21 cellular contexts compared by ENCODE assay signal in the genomic region with DNA sequence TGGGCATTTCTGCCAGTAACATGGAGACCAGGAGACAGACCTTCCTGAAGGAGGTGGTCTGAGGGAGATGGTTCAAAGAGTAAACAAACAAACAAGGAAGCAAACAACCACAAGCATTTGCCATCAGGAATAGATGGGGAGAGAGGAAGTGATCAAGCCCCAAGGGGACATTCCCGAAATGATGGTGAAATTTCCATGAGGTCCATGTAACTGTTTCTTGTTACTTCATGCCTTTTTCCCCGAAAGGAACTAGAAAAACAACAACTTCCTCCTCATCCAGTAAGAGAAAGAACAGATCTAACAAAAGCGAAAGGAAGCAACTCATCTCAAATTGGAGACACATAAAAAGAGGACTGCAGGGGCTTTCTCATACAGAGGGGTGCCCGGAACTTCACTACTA.
"Had no signal": no experiment of that assay in that cellular context is flagged by ENCODE, and none has a peak within 500 bp of the region (broad histone marks: within the 10 kb centered on the region; RNA-seq: fewer than 3 reads in every experiment).

No MANE protein-coding gene starts in this region.

- H3K27me3 ChIP-seq: ascending aorta, breast epithelium, esophagus squamous epithelium, left lung, neural progenitor cell, pancreas, tibial artery had no signal

- ATAC-seq: activated CD8-positive, alpha-beta memory T cell treated with anti-CD3 and anti-CD28 coated beads, Interleukin-2, amount 10 ng/mL, durations not matched to agents 7 days and 5 days; activated T-helper 17 cell treated with anti-CD3 and anti-CD28 coated beads, Interleukin-2, amount 50 U/mL, for 72 hours; left lung; pancreas had no signal

- H2AFZ ChIP-seq: neural progenitor cell had no signal

- H3K36me3 Mint-ChIP-seq: activated CD8-positive, alpha-beta memory T cell treated with anti-CD3 and anti-CD28 coated beads, Interleukin-2, amount 10 ng/mL, durations not matched to agents 7 days and 5 days; neural progenitor cell had no signal

- H3K4me3 ChIP-seq: ascending aorta, breast epithelium, esophagus squamous epithelium, left lung, neural progenitor cell, pancreas, SK-N-MC, tibial artery had no signal

- H3K9me3 ChIP-seq: ascending aorta, breast epithelium, esophagus squamous epithelium, left lung, pancreas, tibial artery had no signal

- H3K27ac Mint-ChIP-seq: activated CD8-positive, alpha-beta memory T cell treated with anti-CD3 and anti-CD28 coated beads, Interleukin-2, amount 10 ng/mL, durations not matched to agents 7 days and 5 days; activated T-helper 17 cell treated with anti-CD3 and anti-CD28 coated beads, Interleukin-2, amount 50 U/mL, for 72 hours; neural progenitor cell had no signal

- H3K4me1 ChIP-seq: breast epithelium, esophagus squamous epithelium, left lung, neural progenitor cell, pancreas had no signal

- H3K36me3 ChIP-seq: ascending aorta, breast epithelium, esophagus squamous epithelium, left lung, neural progenitor cell, pancreas, tibial artery, WERI-Rb-1 had no signal

- H3K27ac ChIP-seq: ascending aorta, esophagus squamous epithelium, left lung, neural progenitor cell, pancreas, SK-N-MC, tibial artery, WERI-Rb-1 had no signal

- H3K4me2 ChIP-seq: neural progenitor cell had no signal

- H3K9me3 Mint-ChIP-seq: activated T-helper 17 cell treated with anti-CD3 and anti-CD28 coated beads, Interleukin-2, amount 50 U/mL, for 72 hours had no signal

- DNase-seq: activated CD4-positive, alpha-beta T cell treated with anti-CD3 and anti-CD28 coated beads for 1 hour; activated CD4-positive, alpha-beta T cell treated with anti-CD3 and anti-CD28 coated beads, Interleukin-2, amount 50 U/mL, for 48 hours; activated CD8-positive, alpha-beta memory T cell treated with anti-CD3 and anti-CD28 coated beads, Interleukin-2, amount 10 ng/mL, durations not matched to agents 7 days and 5 days; activated naive CD4-positive, alpha-beta T cell; activated T-cell treated with anti-CD3 and anti-CD28 coated beads, Interleukin-2, amount 50 U/mL, for 1 hour; dermis blood vessel endothelial cell; effector memory CD4-positive, alpha-beta T cell; esophagus squamous epithelium; foreskin melanocyte; left lung; pancreas; stimulated activated CD4-positive, alpha-beta T cell treated with anti-CD3 and anti-CD28 coated beads, Interleukin-2, amount 100 ng/mL, for 24 hours; stimulated activated naive CD4-positive, alpha-beta T cell treated with Interleukin-2 at 50 U/mL for 16 hours; substantia nigra; tibial artery had no signal

- H3K4me3 Mint-ChIP-seq: activated CD8-positive, alpha-beta memory T cell treated with anti-CD3 and anti-CD28 coated beads, Interleukin-2, amount 10 ng/mL, durations not matched to agents 7 days and 5 days; activated T-helper 17 cell treated with anti-CD3 and anti-CD28 coated beads, Interleukin-2, amount 50 U/mL, for 72 hours; neural progenitor cell had no signal
